In the genomic region with DNA sequence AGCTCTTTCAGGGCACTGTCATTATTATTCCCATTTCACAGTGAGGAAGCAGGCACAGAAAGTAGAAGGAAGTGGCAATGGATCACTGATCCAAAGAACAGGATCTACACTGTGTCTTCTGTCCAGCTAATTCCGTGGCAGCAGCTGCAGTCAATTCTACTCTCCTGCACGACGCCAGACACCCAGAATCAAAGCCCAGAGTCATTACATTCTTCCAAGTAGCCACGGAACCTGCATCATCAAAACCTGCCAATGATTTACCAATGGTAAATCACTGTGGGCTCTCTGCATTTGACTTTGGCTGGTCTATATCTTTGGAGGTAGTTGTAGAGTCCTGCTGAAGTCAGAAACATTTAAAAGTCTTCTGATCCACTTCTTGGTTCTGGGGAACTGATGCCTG, we compare ENCODE assay signal across 27 cellular contexts.
"Had no signal": no experiment of that assay in that cellular context is flagged by ENCODE, and none has a peak within 500 bp of the region (broad histone marks: within the 10 kb centered on the region; RNA-seq: fewer than 3 reads in every experiment).

No MANE protein-coding gene starts in this region.

- ATAC-seq: foreskin keratinocyte; gastroesophageal sphincter; left cardiac atrium; left ventricle myocardium superior; lower lobe of right lung; natural killer cell; pancreas; right lobe of liver; stimulated activated naive B cell treated with anti-CD40 and anti-IgM and Interleukin-4, amounts not matched to agents 10 μg/mL and 1 μg/mL and 100 μg/mL, for 72 hours had no signal

- H3K4me1 ChIP-seq: colonic mucosa, esophagus muscularis mucosa, foreskin keratinocyte, gastroesophageal sphincter, lower lobe of right lung, pancreas, right lobe of liver, upper lobe of left lung had no signal

- H3K27me3 ChIP-seq: colonic mucosa, esophagus muscularis mucosa, foreskin keratinocyte, gastroesophageal sphincter, neutrophil, pancreas, right lobe of liver, tibial nerve, upper lobe of left lung had no signal

- H3K36me3 Mint-ChIP-seq: natural killer cell; stimulated activated naive B cell treated with anti-CD40 and anti-IgM and Interleukin-4, amounts not matched to agents 10 μg/mL and 1 μg/mL and 100 μg/mL, for 72 hours had no signal

- H3K4me3 ChIP-seq: colonic mucosa, esophagus muscularis mucosa, gastroesophageal sphincter, lower lobe of right lung, pancreas, right lobe of liver, thoracic aorta, tibial nerve, upper lobe of left lung had no signal

- H3K36me3 ChIP-seq: colonic mucosa, esophagus muscularis mucosa, gastroesophageal sphincter, lower lobe of right lung, neutrophil, pancreas, right lobe of liver, thoracic aorta, tibial nerve, upper lobe of left lung had no signal

- DNase-seq: colonic mucosa; dermis blood vessel endothelial cell; effector memory CD4-positive, alpha-beta T cell; foreskin keratinocyte; glutamatergic neuron; hypothalamus; immature natural killer cell; islet precursor cell; left cardiac atrium; left ventricle myocardium superior; lower lobe of right lung; natural killer cell; pancreas; right lobe of liver; small intestine; stimulated activated CD4-positive, alpha-beta T cell treated with anti-CD3 and anti-CD28 coated beads, Interleukin-15, amount 100 ng/mL, for 24 hours; stimulated activated CD4-positive, alpha-beta T cell treated with anti-CD3 and anti-CD28 coated beads, Interleukin-2, amount 100 ng/mL, for 48 hours; stimulated activated naive B cell treated with anti-CD40 and anti-IgM and Interleukin-4, amounts not matched to agents 10 μg/mL and 1 μg/mL and 100 μg/mL, for 72 hours; upper lobe of left lung had no signal

- FAIRE-seq: endothelial cell of umbilical vein, pancreas, small intestine, urothelium cell line had no signal

- H3K27ac ChIP-seq: colonic mucosa, esophagus muscularis mucosa, foreskin keratinocyte, gastroesophageal sphincter, lower lobe of right lung, neutrophil, pancreas, right lobe of liver, thoracic aorta, tibial nerve, upper lobe of left lung had no signal

- H3K9me3 ChIP-seq: colonic mucosa, esophagus muscularis mucosa, gastroesophageal sphincter, lower lobe of right lung, neutrophil, pancreas, right lobe of liver, thoracic aorta, tibial nerve, upper lobe of left lung had no signal

- H3K4me1 Mint-ChIP-seq: stimulated activated naive B cell treated with anti-CD40 and anti-IgM and Interleukin-4, amounts not matched to agents 10 μg/mL and 1 μg/mL and 100 μg/mL, for 72 hours had no signal

- H3K27ac Mint-ChIP-seq: immature natural killer cell; natural killer cell; stimulated activated naive B cell treated with anti-CD40 and anti-IgM and Interleukin-4, amounts not matched to agents 10 μg/mL and 1 μg/mL and 100 μg/mL, for 72 hours; stimulated activated naive CD8-positive, alpha-beta T cell treated with anti-CD3 and anti-CD28 coated beads, Interleukin-15, Interleukin-2, amounts not matched to agents 100 ng/mL and 50 ng/mL, for 24 hours had no signal

- H3K4me3 Mint-ChIP-seq: immature natural killer cell; natural killer cell; stimulated activated naive B cell treated with anti-CD40 and anti-IgM and Interleukin-4, amounts not matched to agents 10 μg/mL and 1 μg/mL and 100 μg/mL, for 72 hours; stimulated activated naive CD8-positive, alpha-beta T cell treated with anti-CD3 and anti-CD28 coated beads, Interleukin-15, Interleukin-2, amounts not matched to agents 100 ng/mL and 50 ng/mL, for 24 hours had no signal

- H3K27me3 Mint-ChIP-seq: stimulated activated naive B cell treated with anti-CD40 and anti-IgM and Interleukin-4, amounts not matched to agents 10 μg/mL and 1 μg/mL and 100 μg/mL, for 72 hours; stimulated activated naive CD8-positive, alpha-beta T cell treated with anti-CD3 and anti-CD28 coated beads, Interleukin-15, Interleukin-2, amounts not matched to agents 100 ng/mL and 50 ng/mL, for 24 hours had no signal
